In genomic region chr19:48964205-48965032, GRCh38 we compare ENCODE assay signal across 6 cellular contexts. TPM values are rescaled to one million over a fixed set of nuclear protein-coding genes. Genes with fewer than 3 reads are reported as not detected.
DNase-seq lines count a peak whose midpoint lies in the region; ATAC-seq and TF ChIP-seq lines count a peak whose summit lies in the region.

No MANE protein-coding gene starts in this region.

- peak overlapping the region; percentile 34; the same call in 1 of the 2 replicates for H3K9ac ChIP-seq in KMS-11

- H3K9me3 ChIP-seq in A673 (ENCODE audit: low read depth, low read length, poor library complexity, severe bottlenecking) (no peaks in the 10 kb centered on the region), esophagus (ENCODE audit: control insufficient read depth in 2 of 2, insufficient read depth in 1 of 2, low read depth in 1 of 2, low read length in 1 of 2) (peaks cover 0 to 1% of the 10 kb centered on the region in 2 donors)

- H3K36me3 ChIP-seq in A673 (ENCODE audit: insufficient read depth, low read length, poor library complexity, severe bottlenecking): peaks cover 18% of the 10 kb centered on the region
- H3K36me3 ChIP-seq in KMS-11 (ENCODE audit: insufficient read depth): no peaks in the 10 kb centered on the region
- H3K36me3 ChIP-seq in esophagus (ENCODE audit: control insufficient read depth in 2 of 2, insufficient read depth in 2 of 2, low read length in 1 of 2): peaks cover 4 to 14% of the 10 kb centered on the region in 2 donors

- H3K4me3 ChIP-seq in A673 (ENCODE audit: low read depth, low read length, poor library complexity, severe bottlenecking) (no peak overlapping the region), KMS-11 (IDR thresholded peaks at IDR 0.05; ENCODE audit: insufficient read depth, low read depth, low read length) (no peak overlapping the region), esophagus (ENCODE audit: low read depth in 1 of 2, low read length in 2 of 2) (peak overlapping the region; percentile 7 to 72), skin epidermis (peak overlapping the region; percentile 64 to 86 (median 73))

- BruUV-seq in A673 (replicated peaks; lab: Mats Ljungman, UMichigan): TSS peak; percentile 47

- intact Hi-C loops in A673 (cut with micrococcal nuclease; ENCODE audit: unreplicated experiment): loop anchor here (10.0 kb wide), 2 partner anchors 90 to 320 kb away; partner anchors contain the start of genes CA11 and PPP1R15A

- H4K20me1 ChIP-seq in KMS-11 (ENCODE audit: insufficient read depth): no peaks in the 10 kb centered on the region

- POLR2A ChIA-PET in A673 (lab: Charles Lee; ENCODE audit: low non-redundant PET): interaction anchor here (0.5 to 0.6 kb wide), 2 partner anchors 10 to 321 kb away, joined by 3 to 7 read pairs; partner anchors contain the start of gene BAX

- ATAC-seq in GM21786 (IDR thresholded peaks at IDR 0.05; ENCODE audit: unreplicated experiment): no peak
- ATAC-seq in HG03439 (IDR thresholded peaks at IDR 0.05; ENCODE audit: unreplicated experiment): no peak

- H3K27ac ChIP-seq in A673 (ENCODE audit: low read depth, low read length, poor library complexity, severe bottlenecking) (peak overlapping the region; percentile 95), KMS-11 (no peak overlapping the region), esophagus (ENCODE audit: low read depth in 2 of 2, low read length in 1 of 2) (peak overlapping the region; percentile 83 to 93), skin epidermis (peak overlapping the region; percentile 37 to 95 (median 88))

- DNase-seq in A673 (ENCODE audit: low spot score): peak; percentile 49

- WGBS in esophagus, 2 donors: 18 to 29% methylated on average over 19 of the region's 19 CpGs

- peak overlapping the region; percentile 87 for H3K4me2 ChIP-seq in KMS-11

- TF ChIP-seq CTCF in A673 (conservative IDR thresholded peaks at IDR 0.05; ENCODE audit: low read depth, low read length) (no peak), KMS-11 (conservative IDR thresholded peaks at IDR 0.05; ENCODE audit: low read depth, low read length) (no peak)

- CTCF ChIA-PET in A673 (lab: Charles Lee): no interaction called here

- H3K79me2 ChIP-seq in KMS-11 (ENCODE audit: insufficient read depth, low read depth): peaks cover 11% of the 10 kb centered on the region

- peak overlapping the region; percentile 20; the same call in 1 of the 2 replicates for H2AFZ ChIP-seq in KMS-11 (ENCODE audit: low read depth)

- H3K4me1 ChIP-seq in A673 (ENCODE audit: insufficient read depth, low read length, poor library complexity, severe bottlenecking) (peaks cover 35% of the 10 kb centered on the region), KMS-11 (ENCODE audit: low read depth, poor library complexity, severe bottlenecking) (peaks cover 35% of the 10 kb centered on the region), esophagus (ENCODE audit: control insufficient read depth in 2 of 2, insufficient read depth in 2 of 2, low read length in 1 of 2) (peaks cover 4 to 28% of the 10 kb centered on the region in 2 donors)

- H3K27me3 ChIP-seq in A673 (replicated peaks; ENCODE audit: insufficient read depth, low read depth, low read length, poor library complexity): no peaks in the 10 kb centered on the region
- no peaks in the 10 kb centered on the region for H3K27me3 ChIP-seq in KMS-11 (ENCODE audit: insufficient read depth, low read depth)
- H3K27me3 ChIP-seq in esophagus (ENCODE audit: control insufficient read depth in 1 of 2, insufficient read depth in 2 of 2, low read length in 2 of 2): no peaks in the 10 kb centered on the region

RNA-seq across cellular contexts. Expression of gene FTL, which starts 0.7 kb away (rescaled TPM):
- 1,330 and 1,983 TPM in 2 replicates for total RNA-seq in A673 (2021)
- polyA plus RNA-seq in esophagus: 100 to 1,000 TPM; 645 to 931 TPM

RNA-seq across cellular contexts. Expression of gene BAX, which starts 9.7 kb away (rescaled TPM):
- total RNA-seq in A673 (2021): 103 and 112 TPM in 2 replicates
- 10 to 100 TPM; 41.7 to 56.9 TPM for polyA plus RNA-seq in esophagus

RNA-seq across cellular contexts. Expression of gene GYS1, which starts 28.7 kb away (rescaled TPM):
- total RNA-seq in A673 (2021): 54.6 and 57.0 TPM in 2 replicates
- 10 to 100 TPM; 27.0 to 30.9 TPM for polyA plus RNA-seq in esophagus

RNA-seq across cellular contexts. Expression of gene RUVBL2, which starts 29.3 kb away (rescaled TPM):
- 227 and 241 TPM in 2 replicates for total RNA-seq in A673 (2021)
- 10 to 100 TPM; 56.1 to 87.4 TPM for polyA plus RNA-seq in esophagus

RNA-seq across cellular contexts. Expression of gene DHDH, which starts 30.9 kb away (rescaled TPM):
- total RNA-seq in A673 (2021): not detected in 2 replicates
- 1 to 10 TPM in 1 of 2 donors, under 1 TPM in 1; 0.57 to 1.3 TPM for polyA plus RNA-seq in esophagus

Comparison
In these comparisons a context has a peak if more than half of its experiments do, and no peak if none do; other contexts are left out.
1. H3K4me3 ChIP-seq: peak in esophagus (2 of 2) and skin epidermis (7 of 7); none in A673 (single experiment) and KMS-11 (single experiment).